Comparison of ENCODE assay signal across 9 cellular contexts in the genomic region with DNA sequence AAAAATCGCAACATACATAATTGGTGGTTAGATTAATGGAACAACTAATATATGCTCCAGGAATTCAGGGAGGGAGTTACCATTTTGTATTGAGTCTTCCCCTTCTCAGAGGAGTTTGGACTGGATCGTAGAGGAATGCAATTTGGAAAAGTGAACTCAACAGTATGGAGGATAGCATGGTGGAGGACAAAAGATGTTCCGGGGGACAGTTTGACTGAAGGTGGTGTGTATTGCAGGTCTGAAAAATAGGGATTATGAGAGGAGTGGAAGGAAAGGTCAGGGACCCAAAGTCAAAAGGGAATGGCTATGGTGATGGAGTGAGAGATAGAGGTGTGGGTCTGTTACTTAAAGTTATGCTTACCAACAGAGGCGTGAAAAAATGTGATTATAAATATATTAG. TPM values are rescaled to one million over a fixed set of nuclear protein-coding genes. Genes with fewer than 3 reads are reported as not detected.
DNase-seq lines count a peak whose midpoint lies in the region; ATAC-seq, FAIRE-seq and TF ChIP-seq lines count a peak whose summit lies in the region.
"Had no signal": no experiment of that assay in that cellular context is flagged by ENCODE, and none has a peak within 500 bp of the region (broad histone marks: within the 10 kb centered on the region; RNA-seq: fewer than 3 reads in every experiment).

No MANE protein-coding gene starts in this region.

- no peaks in the 10 kb centered on the region for H3K9me3 Mint-ChIP-seq in activated naive CD4-positive, alpha-beta T cell treated with anti-CD3 and anti-CD28 coated beads, Interleukin-2, amount 10 ng/mL, durations not matched to agents 7 days and 5 days
- H3K9me3 Mint-ChIP-seq in astrocyte (ENCODE audit: unreplicated experiment), result no peaks in the 10 kb centered on the region

- H3K4me3 Mint-ChIP-seq in activated naive CD4-positive, alpha-beta T cell treated with anti-CD3 and anti-CD28 coated beads, Interleukin-2, amount 10 ng/mL, durations not matched to agents 7 days and 5 days, result peak overlapping the region; percentile 98
- H3K4me3 Mint-ChIP-seq in astrocyte (ENCODE audit: unreplicated experiment), result peak overlapping the region; percentile 88

- H2AFZ ChIP-seq in astrocyte (ENCODE audit: low read depth, low read length), result no peak overlapping the region

- no peaks in the 10 kb centered on the region for H3K27me3 ChIP-seq in astrocyte (ENCODE audit: insufficient read depth, low read length)
- no peaks in the 10 kb centered on the region for H3K27me3 ChIP-seq in right lobe of liver
- no peaks in the 10 kb centered on the region for H3K27me3 ChIP-seq in transverse colon

- H3K9ac ChIP-seq in astrocyte (ENCODE audit: low read length), result peak overlapping the region; percentile 91

- H3K27me3 Mint-ChIP-seq in activated naive CD4-positive, alpha-beta T cell treated with anti-CD3 and anti-CD28 coated beads, Interleukin-2, amount 10 ng/mL, durations not matched to agents 7 days and 5 days, result no peaks in the 10 kb centered on the region
- H3K27me3 Mint-ChIP-seq in astrocyte (ENCODE audit: low read depth, unreplicated experiment), result no peaks in the 10 kb centered on the region

- peaks cover 37% of the 10 kb centered on the region for H4K20me1 ChIP-seq in astrocyte (ENCODE audit: insufficient read depth, low read length)

- WGBS in right lobe of liver (ENCODE audit: insufficient coverage, low coverage, low lambda C conversion rate, missing lambda C conversion rate), result 72% methylated on average over 4 of the region's 4 CpGs
- 61 to 65% methylated on average over 4 of the region's 4 CpGs for WGBS in transverse colon (ENCODE audit: low coverage in 1 of 2), 2 donors

- H3K9me3 ChIP-seq in astrocyte (ENCODE audit: insufficient read depth, low read depth, low read length) (no peaks in the 10 kb centered on the region), right lobe of liver (no peaks in the 10 kb centered on the region), transverse colon (no peaks in the 10 kb centered on the region)

- in situ Hi-C loops in transverse colon (cut with MboI; ENCODE audit: low pct_ligation_motif_present in 1 of 4, low pct_unique_long_range_greater_than_20kb in 1 of 4, low sequenced_read_pairs in 3 of 4), result no loop called here

- peak overlapping the region; percentile 79 for H3K27ac ChIP-seq in astrocyte (ENCODE audit: low read depth, low read length)
- no peak overlapping the region for H3K27ac ChIP-seq in right lobe of liver
- H3K27ac ChIP-seq in transverse colon, result peak overlapping the region; percentile 95 to 99 (median 98)

- DNase-seq in activated naive CD4-positive, alpha-beta T cell treated with anti-CD3 and anti-CD28 coated beads, Interleukin-2, amount 10 ng/mL, durations not matched to agents 7 days and 5 days, result no peak
- no peak for DNase-seq in activated naive CD4-positive, alpha-beta T cell treated with Interleukin-2 at 50 U/mL for 16 hours
- DNase-seq in astrocyte (ENCODE audit: low read depth) (no peak), right lobe of liver (no peak), transverse colon (no peak), NCI-H526 treated with DMSO at 0.1 percent for 48 hours (lab: John Stamatoyannopoulos, UW) (no peak), OCI-M1 (lab: John Stamatoyannopoulos, UW) (no peak), NK-92 (lab: John Stamatoyannopoulos, UW; ENCODE audit: unreplicated experiment) (no peak)
- DNase-seq: DMS 273 treated with DMSO at 0.1 percent for 48 hours had no signal

- no peak for FAIRE-seq in astrocyte (lab: Jason Lieb, UNC)

- CTCF ChIA-PET in activated naive CD4-positive, alpha-beta T cell treated with anti-CD3 and anti-CD28 coated beads, Interleukin-2, amount 10 ng/mL, durations not matched to agents 7 days and 5 days (lab: Charles Lee), result interaction anchor here (0.9 to 1.8 kb wide), 4 partner anchors 8 to 32 kb away, joined by 3 to 6 read pairs (median 4); partner anchors contain the start of genes BRIX1 and RAD1

- peaks cover 53% of the 10 kb centered on the region for H3K79me2 ChIP-seq in astrocyte (ENCODE audit: insufficient read depth, low read length)

- no peak for TF ChIP-seq CTCF in astrocyte (IDR thresholded peaks at IDR 0.05; ENCODE audit: insufficient read depth, low read depth, low read length)
- TF ChIP-seq CTCF in right lobe of liver (IDR thresholded peaks at IDR 0.05), result no peak
- TF ChIP-seq CTCF in transverse colon (IDR thresholded peaks at IDR 0.05), result no peak

- peaks cover 33% of the 10 kb centered on the region for H3K4me1 Mint-ChIP-seq in activated naive CD4-positive, alpha-beta T cell treated with anti-CD3 and anti-CD28 coated beads, Interleukin-2, amount 10 ng/mL, durations not matched to agents 7 days and 5 days
- H3K4me1 Mint-ChIP-seq in astrocyte (ENCODE audit: low read depth, unreplicated experiment), result peaks cover 13% of the 10 kb centered on the region

- H3K4me1 ChIP-seq in astrocyte (ENCODE audit: insufficient read depth, low read length) (peaks cover 5% of the 10 kb centered on the region), right lobe of liver (peaks cover 0 to 17% (median 8%) of the 10 kb centered on the region in 4 donors), transverse colon (peaks cover 13 to 19% (median 15%) of the 10 kb centered on the region in 4 donors)

- H3K36me3 ChIP-seq in astrocyte (ENCODE audit: insufficient read depth, low read length) (peaks cover 16% of the 10 kb centered on the region), right lobe of liver (peaks cover 0 to 11% (median under 1%) of the 10 kb centered on the region in 4 donors), transverse colon (peaks cover 0 to 12% (median under 1%) of the 10 kb centered on the region in 4 donors)

- ATAC-seq in right lobe of liver, result no peak

- TF ChIP-seq POLR2A in right lobe of liver (IDR thresholded peaks at IDR 0.05), result no peak
- no peak for TF ChIP-seq POLR2A in transverse colon (IDR thresholded peaks at IDR 0.05)

- intact Hi-C loops in right lobe of liver (cut with DNase I), result no loop called here
- intact Hi-C loops in transverse colon (cut with DNase I; ENCODE audit: low total_unique reads), result no loop called here

- H3K4me2 ChIP-seq in astrocyte (ENCODE audit: low read length), result peak overlapping the region; percentile 88

- H3K27ac Mint-ChIP-seq in activated naive CD4-positive, alpha-beta T cell treated with anti-CD3 and anti-CD28 coated beads, Interleukin-2, amount 10 ng/mL, durations not matched to agents 7 days and 5 days, result peak overlapping the region; percentile 97
- peak overlapping the region; percentile 49 for H3K27ac Mint-ChIP-seq in astrocyte (ENCODE audit: unreplicated experiment)

- TF ChIP-seq EP300 in transverse colon (IDR thresholded peaks at IDR 0.05; ENCODE audit: low read depth), result no peak

- H3K36me3 Mint-ChIP-seq in activated naive CD4-positive, alpha-beta T cell treated with anti-CD3 and anti-CD28 coated beads, Interleukin-2, amount 10 ng/mL, durations not matched to agents 7 days and 5 days, result peaks cover 21% of the 10 kb centered on the region
- no peaks in the 10 kb centered on the region for H3K36me3 Mint-ChIP-seq in astrocyte (ENCODE audit: low read depth, unreplicated experiment)

- peak overlapping the region; percentile 90 for H3K4me3 ChIP-seq in astrocyte (ENCODE audit: insufficient read depth, low read depth, low read length)
- H3K4me3 ChIP-seq in right lobe of liver, result peak overlapping the region; percentile 79 to 84 (median 83)
- peak overlapping the region in 3 of 4 donors; percentile 67 to 99 (median 74) for H3K4me3 ChIP-seq in transverse colon

RNA-seq across cellular contexts. Expression of gene DNAJC21, which starts 1.5 kb away (rescaled TPM):
- total RNA-seq in astrocyte, result 58.9 and 66.4 TPM in 2 replicates
- total RNA-seq in right lobe of liver, result 10 to 100 TPM; 13.3 to 23.9 (median 20.2) TPM
- total RNA-seq in transverse colon, result 10 to 100 TPM; 12.7 to 34.8 (median 26.6) TPM

RNA-seq across cellular contexts. Expression of gene BRIX1, which starts 15.4 kb away (rescaled TPM):
- total RNA-seq in astrocyte (27.3 and 28.6 TPM in 2 replicates), right lobe of liver (1 to 10 TPM; 4.9 to 9.4 (median 8.1) TPM), transverse colon (10 to 100 TPM in 2 of 4 donors, 1 to 10 TPM in 2; 1.5 to 15.6 (median 7.5) TPM)

RNA-seq across cellular contexts. Expression of gene RAD1, which starts 15.6 kb away (rescaled TPM):
- 19.7 and 20.2 TPM in 2 replicates for total RNA-seq in astrocyte
- total RNA-seq in right lobe of liver, result 1 to 10 TPM; 4.7 to 9.0 (median 6.2) TPM
- 10 to 100 TPM in 3 of 4 donors, 1 to 10 TPM in 1; 9.0 to 14.4 (median 11.6) TPM for total RNA-seq in transverse colon

Comparison
In these comparisons a context has a peak if more than half of its experiments do, and no peak if none do; other contexts are left out.
1. H3K27ac ChIP-seq: peak in astrocyte (single experiment) and transverse colon (4 of 4); none in right lobe of liver (0 of 3).
2. Peak in every context shown above with its lines, with median percentiles within 50 percentile points of each other: H3K4me3 ChIP-seq.